ENCODE assay signal across 30 cellular contexts in genomic region chr6:5762561-5762968, GRCh38.
DNase-seq lines count a peak whose midpoint lies in the region; ATAC-seq, FAIRE-seq and TF ChIP-seq lines count a peak whose summit lies in the region.
"Had no signal": no experiment of that assay in that cellular context is flagged by ENCODE, and none has a peak within 500 bp of the region (broad histone marks: within the 10 kb centered on the region; RNA-seq: fewer than 3 reads in every experiment).

No MANE protein-coding gene starts in this region.

- intact Hi-C loops in tibial artery (cut with DNase I; ENCODE audit: low total_unique reads): loop anchor here (10.0 kb wide), 3 partner anchors 558 to 1408 kb away; partner anchors contain the start of gene PPP1R3G

- TF ChIP-seq CTCF in fibroblast of mammary gland (conservative IDR thresholded peaks at IDR 0.05; ENCODE audit: control insufficient read depth, insufficient read depth, low read depth, low read length): no peak
- no peak for TF ChIP-seq CTCF in tibial artery (IDR thresholded peaks at IDR 0.05)

- H3K27ac ChIP-seq in tibial artery: peak overlapping the region; percentile 85
- H3K27ac ChIP-seq: right lobe of liver, SJCRH30 had no signal

- H3K27ac Mint-ChIP-seq in naive B cell: peak overlapping the region; percentile 38 to 93 (median 60)
- no peak overlapping the region for H3K27ac Mint-ChIP-seq in activated T-cell treated with anti-CD3 and anti-CD28 coated beads, Interleukin-2, amount 50 U/mL, for 24 hours
- H3K27ac Mint-ChIP-seq: activated CD4-positive, alpha-beta memory T cell treated with anti-CD3 and anti-CD28 coated beads, Interleukin-2, amount 10 ng/mL, durations not matched to agents 7 days and 5 days; T-helper 1 cell treated with Interleukin-12 subunit alpha and Interleukin-12 subunit beta and Interleukin-4 antibody, amounts not matched to agents 30 μg/mL and 1 μg/mL, for 36 hours; type B pancreatic cell had no signal

- no peaks in the 10 kb centered on the region for H3K27me3 Mint-ChIP-seq in naive B cell
- no peaks in the 10 kb centered on the region for H3K27me3 Mint-ChIP-seq in activated T-cell treated with anti-CD3 and anti-CD28 coated beads, Interleukin-2, amount 50 U/mL, for 24 hours
- H3K27me3 Mint-ChIP-seq: activated CD4-positive, alpha-beta memory T cell treated with anti-CD3 and anti-CD28 coated beads, Interleukin-2, amount 10 ng/mL, durations not matched to agents 7 days and 5 days; type B pancreatic cell had no signal

- H3K36me3 ChIP-seq in tibial artery: no peaks in the 10 kb centered on the region
- H3K36me3 ChIP-seq: BE2C, right lobe of liver, SJCRH30 had no signal

- no peaks in the 10 kb centered on the region for H3K9me3 ChIP-seq in tibial artery
- H3K9me3 ChIP-seq: right lobe of liver, SJCRH30 had no signal

- H3K4me3 ChIP-seq in fibroblast of mammary gland (ENCODE audit: control insufficient read depth, low read depth, low read length): no peak overlapping the region
- H3K4me3 ChIP-seq in tibial artery: no peak overlapping the region
- H3K4me3 ChIP-seq: right lobe of liver, SJCRH30 had no signal

- DNase-seq in NCI-H69 (lab: John Stamatoyannopoulos, UW) (peak; percentile 9), fibroblast of mammary gland (ENCODE audit: low read depth) (peak; percentile 35), naive B cell (no peak), tibial artery (peak; percentile 65 to 87), mesenteric fat pad (ENCODE audit: low spot score) (no peak), Ammon's horn (ENCODE audit: low spot score) (no peak), GM19239 (ENCODE audit: insufficient read length, low spot score) (no peak)
- no peak for DNase-seq in activated T-cell treated with anti-CD3 and anti-CD28 coated beads, Interleukin-2, amount 50 U/mL, for 24 hours
- DNase-seq: activated CD4-positive, alpha-beta memory T cell treated with anti-CD3 and anti-CD28 coated beads, Interleukin-2, amount 10 ng/mL, durations not matched to agents 7 days and 5 days; activated naive CD4-positive, alpha-beta T cell treated with anti-CD3 and anti-CD28 coated beads, Interleukin-2, amount 50 U/mL, for 16 hours; activated T-cell treated with anti-CD3 and anti-CD28 coated beads, Interleukin-2, amount 50 U/mL, for 4 hours; BE2C; Calu3; cortex of kidney; Karpas-422; left colon; midbrain; NCI-H1048; NCI-H2029; NCI-H510A treated with DMSO at 0.1 percent for 48 hours; PC-3; right lobe of liver; SJCRH30; stimulated activated naive CD8-positive, alpha-beta T cell treated with anti-CD3 and anti-CD28 coated beads, Interleukin-15, Interleukin-2, amounts not matched to agents 100 U/mL and 50 U/mL, for 24 hours had no signal

- H3K36me3 Mint-ChIP-seq in naive B cell: no peaks in the 10 kb centered on the region
- H3K36me3 Mint-ChIP-seq in activated T-cell treated with anti-CD3 and anti-CD28 coated beads, Interleukin-2, amount 50 U/mL, for 24 hours (ENCODE audit: low read depth): peaks cover 9% of the 10 kb centered on the region
- H3K36me3 Mint-ChIP-seq: type B pancreatic cell had no signal

- FAIRE-seq in GM19239 (lab: Jason Lieb, UNC): no peak
- FAIRE-seq: endothelial cell of umbilical vein, frontal cortex, H54, HTR-8/SVneo had no signal

- H3K4me1 Mint-ChIP-seq in naive B cell: peaks cover 41 to 53% (median 45%) of the 10 kb centered on the region in 3 donors
- H3K4me1 Mint-ChIP-seq in activated T-cell treated with anti-CD3 and anti-CD28 coated beads, Interleukin-2, amount 50 U/mL, for 24 hours (ENCODE audit: low read depth): peaks cover 1% of the 10 kb centered on the region
- H3K4me1 Mint-ChIP-seq: activated CD4-positive, alpha-beta memory T cell treated with anti-CD3 and anti-CD28 coated beads, Interleukin-2, amount 10 ng/mL, durations not matched to agents 7 days and 5 days had no signal

- no peaks in the 10 kb centered on the region for H3K27me3 ChIP-seq in tibial artery
- H3K27me3 ChIP-seq: BE2C, right lobe of liver, SJCRH30 had no signal

- ATAC-seq in naive B cell (ENCODE audit: low read depth in 2 of 2): no peak
- ATAC-seq: activated T-cell treated with anti-CD3 and anti-CD28 coated beads, Interleukin-2, amount 50 U/mL, for 4 hours; left colon; PC-3; right lobe of liver; stimulated activated naive CD8-positive, alpha-beta T cell treated with anti-CD3 and anti-CD28 coated beads, Interleukin-15, Interleukin-2, amounts not matched to agents 100 U/mL and 50 U/mL, for 24 hours had no signal

- H3K9me3 Mint-ChIP-seq in naive B cell: peaks cover 0 to 2% (median 0%) of the 10 kb centered on the region in 7 donors
- H3K9me3 Mint-ChIP-seq in activated T-cell treated with anti-CD3 and anti-CD28 coated beads, Interleukin-2, amount 50 U/mL, for 24 hours: peaks cover 7% of the 10 kb centered on the region
- H3K9me3 Mint-ChIP-seq: T-helper 1 cell treated with Interleukin-12 subunit alpha and Interleukin-12 subunit beta and Interleukin-4 antibody, amounts not matched to agents 30 μg/mL and 1 μg/mL, for 36 hours; type B pancreatic cell had no signal

- H3K4me1 ChIP-seq in tibial artery: peaks cover 5 to 56% (median 37%) of the 10 kb centered on the region in 4 donors
- H3K4me1 ChIP-seq: right lobe of liver, SJCRH30 had no signal

- peak overlapping the region in 1 of 8 donors; percentile 43 for H3K4me3 Mint-ChIP-seq in naive B cell
- no peak overlapping the region for H3K4me3 Mint-ChIP-seq in activated T-cell treated with anti-CD3 and anti-CD28 coated beads, Interleukin-2, amount 50 U/mL, for 24 hours
- H3K4me3 Mint-ChIP-seq: activated CD4-positive, alpha-beta memory T cell treated with anti-CD3 and anti-CD28 coated beads, Interleukin-2, amount 10 ng/mL, durations not matched to agents 7 days and 5 days; activated T-cell treated with anti-CD3 and anti-CD28 coated beads, Interleukin-2, amount 50 U/mL, for 4 hours; T-helper 1 cell treated with Interleukin-12 subunit alpha and Interleukin-12 subunit beta and Interleukin-4 antibody, amounts not matched to agents 30 μg/mL and 1 μg/mL, for 36 hours; type B pancreatic cell had no signal

Comparison
In these comparisons a context has a peak if more than half of its experiments do, and no peak if none do; other contexts are left out.
1. DNase-seq: peak in NCI-H69 (single experiment), fibroblast of mammary gland (single experiment) and tibial artery (2 of 2); none in naive B cell (single experiment), activated T-cell treated with anti-CD3 and anti-CD28 coated beads, Interleukin-2, amount 50 U/mL, for 24 hours (single experiment), mesenteric fat pad (single experiment), Ammon's horn (single experiment) and GM19239 (single experiment).